1 cellular context compared by ENCODE assay signal in genomic region chr9:93567271-93567959, GRCh38.
TF ChIP-seq lines count a peak whose summit lies in the region.

No MANE protein-coding gene starts in this region.

TF ChIP-seq in HEK293, 187 proteins besides CTCF, POLR2A, EP300 and RAD21 (continued from another document):
- TF ChIP-seq ZSCAN4 (tag by site-specific recombination; IDR thresholded peaks at IDR 0.05) (no peak), ZSCAN30 (tag by site-specific recombination; IDR thresholded peaks at IDR 0.05) (no peak), BCL6B (tag by site-specific recombination; IDR thresholded peaks at IDR 0.05) (no peak), ZNF10 (tag by site-specific recombination; IDR thresholded peaks at IDR 0.05) (no peak), ZNF639 (tag by site-specific recombination; IDR thresholded peaks at IDR 0.05) (no peak), HOXD13 (CRISPR knock-in tag; IDR thresholded peaks at IDR 0.05; ENCODE audit: borderline replicate concordance) (no peak), ZNF175 (tag by site-specific recombination; IDR thresholded peaks at IDR 0.05) (no peak), ZNF202 (tag by site-specific recombination; IDR thresholded peaks at IDR 0.05; ENCODE audit: borderline replicate concordance) (no peak), ZNF473 (tag by site-specific recombination; IDR thresholded peaks at IDR 0.05) (no peak), ZNF148 (tag by site-specific recombination; IDR thresholded peaks at IDR 0.05; ENCODE audit: borderline replicate concordance) (no peak), INSM2 (tag by site-specific recombination; IDR thresholded peaks at IDR 0.05) (no peak), ZNF707 (tag by site-specific recombination; IDR thresholded peaks at IDR 0.05) (no peak), ZSCAN16 (tag by site-specific recombination; IDR thresholded peaks at IDR 0.05) (no peak)
